Comparison of ENCODE assay signal across 31 cellular contexts in the genomic region with DNA sequence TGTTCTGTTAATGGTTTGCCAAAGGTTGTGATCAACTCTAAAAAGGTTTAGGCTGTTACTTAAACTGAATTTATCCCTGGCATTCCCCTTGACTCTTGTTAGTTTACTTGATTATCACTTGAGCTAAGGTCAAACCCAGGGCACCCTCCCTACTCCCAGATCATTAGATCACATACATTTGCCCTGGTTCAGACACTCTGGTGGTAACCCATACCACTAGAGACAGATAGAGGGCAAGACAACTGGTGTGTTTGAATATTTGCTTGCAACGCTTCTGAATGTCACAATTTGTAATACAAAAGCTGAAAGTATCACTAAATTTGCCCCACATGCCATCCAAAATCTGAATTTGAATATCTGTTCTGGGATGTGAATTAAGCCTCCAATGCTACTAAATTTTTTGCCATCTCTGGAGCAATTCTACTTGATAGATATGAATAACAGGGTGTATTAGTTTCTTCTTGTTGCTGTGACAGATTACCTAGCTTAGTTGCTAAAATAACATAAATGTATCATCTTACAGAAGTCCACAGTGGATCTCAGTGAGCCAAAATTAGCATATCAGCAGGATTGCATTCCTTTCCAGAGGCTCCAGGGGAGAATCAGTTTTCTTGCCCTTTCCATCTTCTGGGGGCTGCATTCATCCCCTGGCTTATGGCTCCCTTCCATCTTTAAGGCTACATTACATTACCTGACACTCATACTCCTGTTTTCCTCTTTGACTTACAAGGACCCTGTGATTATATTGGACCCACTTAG.
"Had no signal": no experiment of that assay in that cellular context is flagged by ENCODE, and none has a peak within 500 bp of the region (broad histone marks: within the 10 kb centered on the region; RNA-seq: fewer than 3 reads in every experiment).

No MANE protein-coding gene starts in this region.

- H3K27ac ChIP-seq: adrenal gland, ascending aorta, brain microvascular endothelial cell, dorsolateral prefrontal cortex, gastrocnemius medialis, left ventricle myocardium inferior, ovary, prostate gland, thyroid gland, upper lobe of right lung had no signal

- H3K4me3 ChIP-seq: adrenal gland, ascending aorta, dorsolateral prefrontal cortex, gastrocnemius medialis, left ventricle myocardium inferior, ovary, prostate gland, thyroid gland, upper lobe of right lung had no signal

- H3K4me3 Mint-ChIP-seq: activated B cell treated with CpG ODN at 0.5 μM for 24 hours; activated CD4-positive, alpha-beta T cell treated with anti-CD3 and anti-CD28 coated beads for 36 hours; activated naive CD8-positive, alpha-beta T cell; activated T-cell treated with anti-CD3 and anti-CD28 coated beads, Interleukin-2, amount 50 U/mL, for 24 hours; activated T-helper 17 cell treated with anti-CD3 and anti-CD28 coated beads, Interleukin-2, amount 50 U/mL, for 72 hours; effector memory CD8-positive, alpha-beta T cell; natural killer cell treated with Interleukin-12 subunit alpha and Interleukin-12 subunit beta and Interleukin-15 and Interleukin-18, amount 100 ng/mL, for 72 hours; stimulated activated naive CD8-positive, alpha-beta T cell treated with anti-CD3 and anti-CD28 coated beads, Interleukin-15, Interleukin-2, amounts not matched to agents 100 ng/mL and 50 ng/mL, for 24 hours had no signal

- H3K4me1 Mint-ChIP-seq: activated B cell treated with CpG ODN at 0.5 μM for 24 hours had no signal

- H3K27me3 ChIP-seq: adrenal gland, ascending aorta, brain microvascular endothelial cell, dorsolateral prefrontal cortex, gastrocnemius medialis, ovary, thyroid gland, upper lobe of right lung had no signal

- H3K4me1 ChIP-seq: ascending aorta, gastrocnemius medialis, left ventricle myocardium inferior, prostate gland, thyroid gland, upper lobe of right lung had no signal

- H3K27me3 Mint-ChIP-seq: activated B cell treated with CpG ODN at 0.5 μM for 24 hours; activated CD4-positive, alpha-beta T cell treated with anti-CD3 and anti-CD28 coated beads for 36 hours; activated naive CD8-positive, alpha-beta T cell; activated T-cell treated with anti-CD3 and anti-CD28 coated beads, Interleukin-2, amount 50 U/mL, for 24 hours; activated T-helper 17 cell treated with anti-CD3 and anti-CD28 coated beads, Interleukin-2, amount 50 U/mL, for 72 hours; effector memory CD8-positive, alpha-beta T cell; natural killer cell treated with Interleukin-12 subunit alpha and Interleukin-12 subunit beta and Interleukin-15 and Interleukin-18, amount 100 ng/mL, for 72 hours; stimulated activated naive CD8-positive, alpha-beta T cell treated with anti-CD3 and anti-CD28 coated beads, Interleukin-15, Interleukin-2, amounts not matched to agents 100 ng/mL and 50 ng/mL, for 24 hours had no signal

- H3K36me3 ChIP-seq: brain microvascular endothelial cell, ovary, prostate gland had no signal

- ATAC-seq: activated CD4-positive, alpha-beta T cell treated with anti-CD3 and anti-CD28 coated beads for 36 hours; activated T-helper 17 cell treated with anti-CD3 and anti-CD28 coated beads, Interleukin-2, amount 50 U/mL, for 72 hours; effector memory CD8-positive, alpha-beta T cell; esophagus mucosa; natural killer cell treated with Interleukin-12 subunit alpha and Interleukin-12 subunit beta and Interleukin-15 and Interleukin-18, amount 100 ng/mL, for 72 hours; right cardiac atrium; upper lobe of right lung had no signal

- H3K27ac Mint-ChIP-seq: activated B cell treated with CpG ODN at 0.5 μM for 24 hours; activated CD4-positive, alpha-beta T cell treated with anti-CD3 and anti-CD28 coated beads for 36 hours; activated naive CD8-positive, alpha-beta T cell; activated T-cell treated with anti-CD3 and anti-CD28 coated beads, Interleukin-2, amount 50 U/mL, for 24 hours; activated T-helper 17 cell treated with anti-CD3 and anti-CD28 coated beads, Interleukin-2, amount 50 U/mL, for 72 hours; natural killer cell treated with Interleukin-12 subunit alpha and Interleukin-12 subunit beta and Interleukin-15 and Interleukin-18, amount 100 ng/mL, for 72 hours; stimulated activated naive CD8-positive, alpha-beta T cell treated with anti-CD3 and anti-CD28 coated beads, Interleukin-15, Interleukin-2, amounts not matched to agents 100 ng/mL and 50 ng/mL, for 24 hours had no signal

- DNase-seq: activated B cell treated with CpG ODN at 0.5 μM for 24 hours; activated CD4-positive, alpha-beta T cell treated with anti-CD3 and anti-CD28 coated beads for 36 hours; activated CD4-positive, alpha-beta T cell treated with anti-CD3 and anti-CD28 coated beads, Interleukin-2, amount 50 U/mL, for 4 hours; activated CD8-positive, alpha-beta memory T cell treated with anti-CD3 and anti-CD28 coated beads for 24 hours; activated CD8-positive, alpha-beta memory T cell treated with anti-CD3 and anti-CD28 coated beads, Interleukin-2, amount 50 U/mL, for 4 hours; activated naive CD4-positive, alpha-beta T cell; activated T-cell treated with anti-CD3 and anti-CD28 coated beads, Interleukin-2, amount 50 U/mL, for 24 hours; adrenal gland; brain microvascular endothelial cell; central memory CD4-positive, alpha-beta T cell; dorsolateral prefrontal cortex; effector memory CD8-positive, alpha-beta T cell; gastrocnemius medialis; hippocampal formation; left ventricle myocardium inferior; mammary epithelial cell; ovary; right cardiac atrium; stimulated activated CD4-positive, alpha-beta T cell treated with anti-CD3 and anti-CD28 coated beads, Interleukin-12 subunit alpha, Interleukin-12 subunit beta, amount 100 ng/mL, for 4 hours; substantia nigra; T-helper 1 cell; T-helper 9 cell; thyroid gland; upper lobe of right lung had no signal

- H3K9me3 ChIP-seq: adrenal gland, ascending aorta, gastrocnemius medialis, left ventricle myocardium inferior, ovary, prostate gland, thyroid gland, upper lobe of right lung had no signal
